In the genomic region with DNA sequence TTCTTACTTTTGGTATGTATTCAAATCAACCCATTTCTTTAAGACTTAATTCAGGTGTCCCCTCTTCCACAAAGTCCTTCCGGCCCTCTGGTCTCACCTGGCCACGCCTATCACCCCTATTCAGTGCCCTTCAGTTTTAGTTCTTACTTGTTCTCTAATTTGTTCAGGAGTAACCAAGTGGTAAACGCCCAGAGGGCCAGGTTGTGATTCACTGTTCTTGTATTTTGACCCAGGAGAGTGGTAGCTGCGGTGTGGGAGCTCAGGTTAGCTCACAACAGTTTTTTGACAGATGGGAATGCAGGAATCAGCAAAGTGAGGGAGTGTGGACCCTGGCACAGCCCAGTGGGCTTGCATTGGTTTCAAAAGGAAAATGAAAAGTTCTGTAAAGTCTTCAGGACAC, we compare ENCODE assay signal across 11 cellular contexts.
A peak's percentile ranks its signal among the peaks of the same experiment; 100 is the strongest.
DNase-seq lines count a peak whose midpoint lies in the region; ATAC-seq, FAIRE-seq and TF ChIP-seq lines count a peak whose summit lies in the region.
"Had no signal": no experiment of that assay in that cellular context is flagged by ENCODE, and none has a peak within 500 bp of the region (broad histone marks: within the 10 kb centered on the region; RNA-seq: fewer than 3 reads in every experiment).

No MANE protein-coding gene starts in this region.

- no peaks in the 10 kb centered on the region for H3K27me3 Mint-ChIP-seq in T-helper 1 cell treated with Interleukin-12 subunit alpha and Interleukin-12 subunit beta and Interleukin-4 antibody, amounts not matched to agents 30 μg/mL and 1 μg/mL, for 36 hours (ENCODE audit: low read depth)

- H3K27me3 ChIP-seq in H1 (replicated peaks in 1 of 4; ENCODE audit: control insufficient read depth in 3 of 4, extremely low read depth in 1 of 4, insufficient read depth in 3 of 4, low read length in 3 of 4): no peaks in the 10 kb centered on the region
- H3K27me3 ChIP-seq: body of pancreas, suprapubic skin had no signal

- H3K36me3 ChIP-seq in H1 (ENCODE audit: control insufficient read depth in 2 of 4, insufficient read depth in 4 of 4, low read length in 3 of 4): no peaks in the 10 kb centered on the region
- H3K36me3 ChIP-seq: suprapubic skin had no signal

- H3K9me3 Mint-ChIP-seq in T-helper 1 cell treated with Interleukin-12 subunit alpha and Interleukin-12 subunit beta and Interleukin-4 antibody, amounts not matched to agents 30 μg/mL and 1 μg/mL, for 36 hours: no peaks in the 10 kb centered on the region

- no peak overlapping the region for H3K4me2 ChIP-seq in H1 (ENCODE audit: insufficient read depth in 1 of 2, low read depth in 2 of 2, low read length in 2 of 2)

- no peak overlapping the region for H3K4ac ChIP-seq in H1 (replicated peaks; ENCODE audit: insufficient read length, low read depth, low read length)

- ATAC-seq in HG03097 (IDR thresholded peaks at IDR 0.05; ENCODE audit: low FRiP score, unreplicated experiment): no peak

- peak overlapping the region; percentile 38; the same call in 1 of the 2 replicates for H2BK20ac ChIP-seq in H1 (ENCODE audit: low read length)

- no peaks in the 10 kb centered on the region for H3K79me2 ChIP-seq in H1 (ENCODE audit: control insufficient read depth in 1 of 2, insufficient read depth in 2 of 2, low read length in 2 of 2)

- no peaks in the 10 kb centered on the region for H4K20me1 ChIP-seq in H1 (replicated peaks in 1 of 2; ENCODE audit: control insufficient read depth in 1 of 2, insufficient read depth in 2 of 2, low read length in 2 of 2)

- no peaks in the 10 kb centered on the region for H3K79me1 ChIP-seq in H1 (ENCODE audit: low read depth, low read length)

- H2BK15ac ChIP-seq in H1 (ENCODE audit: low read length): 0 out of 2 replicates have a peak overlapping the region, but pooled peaks have one; percentile 76

- TF ChIP-seq POLR2A in H1 (IDR thresholded peaks at IDR 0.05; ENCODE audit: control extremely low read depth in 1 of 2, low read depth in 2 of 2, low read length in 2 of 2): no peak

- H2AFZ ChIP-seq in H1 (ENCODE audit: low read length): 0 out of 2 replicates have a peak overlapping the region, but pooled peaks have one; percentile 68

- FAIRE-seq in H1 (lab: Jason Lieb, UNC): no peak

- no peaks in the 10 kb centered on the region for H3K9me3 ChIP-seq in H1 (ENCODE audit: insufficient read depth in 2 of 2, low read depth in 1 of 2, low read length in 1 of 2)
- H3K9me3 ChIP-seq: body of pancreas, suprapubic skin had no signal

- H4K5ac ChIP-seq in H1 (ENCODE audit: insufficient read length, low read depth, low read length): peak overlapping the region; percentile 16

- H3K27ac ChIP-seq in RWPE1 (peak overlapping the region; percentile 71), H1 (ENCODE audit: low read depth, low read length) (no peak overlapping the region)
- H3K27ac ChIP-seq: 22Rv1, body of pancreas had no signal

- H2BK12ac ChIP-seq in H1 (ENCODE audit: low read depth, low read length): 0 out of 2 replicates have a peak overlapping the region, but pooled peaks have one; percentile 2

- POLR2A ChIA-PET in RWPE1 (lab: Yijun Ruan, JAX; ENCODE audit: low non-redundant PET) (no interaction called here), H1 (lab: Charles Lee; ENCODE audit: partially characterized antibody) (interaction anchor here (0.9 to 1.7 kb wide), 6 partner anchors 36 to 314 kb away, joined by 3 to 6 read pairs (median 4); no protein-coding TSS in a partner anchor)

- H3K18ac ChIP-seq in H1 (ENCODE audit: extremely low read depth, low read length): no peak overlapping the region

- H3K27ac Mint-ChIP-seq in T-helper 1 cell treated with Interleukin-12 subunit alpha and Interleukin-12 subunit beta and Interleukin-4 antibody, amounts not matched to agents 30 μg/mL and 1 μg/mL, for 36 hours: peak overlapping the region; percentile 37

- H3K36me3 Mint-ChIP-seq in T-helper 1 cell treated with Interleukin-12 subunit alpha and Interleukin-12 subunit beta and Interleukin-4 antibody, amounts not matched to agents 30 μg/mL and 1 μg/mL, for 36 hours (ENCODE audit: low read depth): peaks cover 1% of the 10 kb centered on the region

- no peak overlapping the region for H4K91ac ChIP-seq in H1 (replicated peaks; ENCODE audit: insufficient read length, low read length)

- H3K4me1 ChIP-seq in H1 (replicated peaks in 1 of 4; ENCODE audit: control insufficient read depth in 3 of 4, insufficient read depth in 4 of 4, low read length in 3 of 4): peaks cover 0 to 10% (median 0%) of the 10 kb centered on the region in 4 experiments; a peak in 4 of 7 replicates

- no peak for TF ChIP-seq CTCF in RWPE1 (conservative IDR thresholded peaks at IDR 0.05; ENCODE audit: low read depth)
- TF ChIP-seq CTCF in H1 (IDR thresholded peaks at IDR 0.05; ENCODE audit: control extremely low read depth in 1 of 3, insufficient read depth in 1 of 3, low read depth in 1 of 3, low read length in 3 of 3): no peak

- no peaks in the 10 kb centered on the region for H3K23me2 ChIP-seq in H1 (ENCODE audit: low read depth, low read length)

- H2BK120ac ChIP-seq in H1 (replicated peaks; ENCODE audit: low read depth, low read length): no peak overlapping the region

- DNase-seq in T-helper 1 cell (no peak), RWPE1 (ENCODE audit: low spot score) (peak; percentile 86), H1 (ENCODE audit: low read depth in 1 of 2, low spot score in 2 of 2) (no peak), renal cortical epithelial cell (ENCODE audit: low read depth) (peak; percentile 72), SW480 (ENCODE audit: low spot score) (no peak)
- DNase-seq in stimulated activated naive CD4-positive, alpha-beta T cell (lab: John Stamatoyannopoulos, UW): no peak

- H3K14ac ChIP-seq in H1 (ENCODE audit: insufficient read length): no peak overlapping the region

- H3K4me3 ChIP-seq in H1 (ENCODE audit: extremely low read depth in 1 of 4, insufficient read depth in 2 of 4, low read depth in 3 of 4, low read length in 4 of 4): no peak overlapping the region
- H3K4me3 ChIP-seq: body of pancreas, suprapubic skin had no signal

- no peak overlapping the region for H3K56ac ChIP-seq in H1 (replicated peaks; ENCODE audit: insufficient read length, low read depth, low read length)

- no peak overlapping the region for H3K4me3 Mint-ChIP-seq in T-helper 1 cell treated with Interleukin-12 subunit alpha and Interleukin-12 subunit beta and Interleukin-4 antibody, amounts not matched to agents 30 μg/mL and 1 μg/mL, for 36 hours

- TF ChIP-seq RAD21 in H1 (IDR thresholded peaks at IDR 0.05 in 1 of 2, conservative IDR thresholded peaks at IDR 0.05 in 1 of 2; ENCODE audit: low read depth in 2 of 2, low read length in 2 of 2): no peak

- H2AK5ac ChIP-seq in H1 (ENCODE audit: low read depth, low read length): no peak overlapping the region

- H3K23ac ChIP-seq in H1 (ENCODE audit: insufficient read length): no peak overlapping the region

- 71% methylated on average over 4 of the region's 4 CpGs; no CpG with 5 or more reads in 1 of the 2 experiments for WGBS in H1 (ENCODE audit: extremely low coverage in 1 of 2, insufficient coverage in 1 of 2, insufficient read length in 1 of 2, insufficient replicate concordance in 2 of 2, low coverage in 1 of 2, low lambda C conversion rate in 2 of 2, missing lambda C conversion rate in 1 of 2), 2 experiments

- H4K8ac ChIP-seq in H1 (ENCODE audit: extremely low read depth, insufficient read depth, low read length): no peak overlapping the region

- TF ChIP-seq EP300 in H1 (IDR thresholded peaks at IDR 0.05; ENCODE audit: borderline replicate concordance in 1 of 2, low read depth in 2 of 2, low read length in 2 of 2): no peak

- no peak overlapping the region for H3K9ac ChIP-seq in H1 (replicated peaks in 1 of 4; ENCODE audit: extremely low read depth in 1 of 4, low read depth in 3 of 4, low read length in 3 of 4)

- H2BK5ac ChIP-seq in H1 (ENCODE audit: low read depth, low read length): no peak overlapping the region

- CTCF ChIA-PET in RWPE1 (lab: Yijun Ruan, JAX) (interaction anchor here (0.6 to 1.8 kb wide), 9 partner anchors 9 to 239 kb away, joined by 3 to 13 read pairs (median 5); no protein-coding TSS in a partner anchor), H1 (lab: Charles Lee; ENCODE audit: partially characterized antibody) (interaction anchor here (0.6 to 3.3 kb wide), 68 partner anchors 9 to 496 kb away, joined by 3 to 61 read pairs (median 5); no protein-coding TSS in a partner anchor)

- H3K4me1 Mint-ChIP-seq in T-helper 1 cell treated with Interleukin-12 subunit alpha and Interleukin-12 subunit beta and Interleukin-4 antibody, amounts not matched to agents 30 μg/mL and 1 μg/mL, for 36 hours (ENCODE audit: low read depth): peaks cover 24% of the 10 kb centered on the region

TF ChIP-seq in H1, 55 proteins besides CTCF, POLR2A, EP300 and RAD21:
- no peak for TF ChIP-seq BRCA1 (IDR thresholded peaks at IDR 0.05; ENCODE audit: low read depth, low read length)
- TF ChIP-seq BCL11A (IDR thresholded peaks at IDR 0.05; ENCODE audit: low read depth in 2 of 2, low read length in 2 of 2): no peak
- no peak for TF ChIP-seq HDAC2 (IDR thresholded peaks at IDR 0.05; ENCODE audit: borderline replicate concordance in 1 of 2, low read depth in 2 of 2, low read length in 2 of 2)
- no peak for TF ChIP-seq SP2 (IDR thresholded peaks at IDR 0.05; ENCODE audit: low read length)
- no peak for TF ChIP-seq SRF (IDR thresholded peaks at IDR 0.05; ENCODE audit: low read depth, low read length)
- TF ChIP-seq TAF7 (optimal IDR thresholded peaks at IDR 0.05; ENCODE audit: borderline replicate concordance, low read depth, low read length): no peak
- no peak for TF ChIP-seq BACH1 (IDR thresholded peaks at IDR 0.05; ENCODE audit: low read length)
- TF ChIP-seq FOSL1 (IDR thresholded peaks at IDR 0.05; ENCODE audit: insufficient read depth, low read depth, low read length): no peak
- TF ChIP-seq NRF1 (IDR thresholded peaks at IDR 0.05; ENCODE audit: low read depth, low read length): no peak
- no peak for TF ChIP-seq SIRT6 (IDR thresholded peaks at IDR 0.05; ENCODE audit: low read length)
- no peak for TF ChIP-seq RFX5 (IDR thresholded peaks at IDR 0.05; ENCODE audit: borderline replicate concordance, low read depth, low read length)
- TF ChIP-seq SIX5 (IDR thresholded peaks at IDR 0.05; ENCODE audit: low read depth, low read length): no peak
- no peak for TF ChIP-seq JUN (IDR thresholded peaks at IDR 0.05; ENCODE audit: low read depth, low read length)
- TF ChIP-seq EGR1 (IDR thresholded peaks at IDR 0.05; ENCODE audit: borderline replicate concordance, low read depth, low read length): no peak
- no peak for TF ChIP-seq CTBP2 (IDR thresholded peaks at IDR 0.05; ENCODE audit: borderline replicate concordance, insufficient read depth, insufficient read length, low read length)
- TF ChIP-seq PHF8 (conservative IDR thresholded peaks at IDR 0.05; ENCODE audit: low read depth, low read length): no peak

Comparison
In these comparisons a context has a peak if more than half of its experiments do, and no peak if none do; other contexts are left out.
1. DNase-seq: peak in RWPE1 (single experiment) and renal cortical epithelial cell (single experiment); none in T-helper 1 cell (0 of 5), H1 (0 of 2), stimulated activated naive CD4-positive, alpha-beta T cell (0 of 6) and SW480 (single experiment).